ENCODE assay signal across 17 cellular contexts in the genomic region with DNA sequence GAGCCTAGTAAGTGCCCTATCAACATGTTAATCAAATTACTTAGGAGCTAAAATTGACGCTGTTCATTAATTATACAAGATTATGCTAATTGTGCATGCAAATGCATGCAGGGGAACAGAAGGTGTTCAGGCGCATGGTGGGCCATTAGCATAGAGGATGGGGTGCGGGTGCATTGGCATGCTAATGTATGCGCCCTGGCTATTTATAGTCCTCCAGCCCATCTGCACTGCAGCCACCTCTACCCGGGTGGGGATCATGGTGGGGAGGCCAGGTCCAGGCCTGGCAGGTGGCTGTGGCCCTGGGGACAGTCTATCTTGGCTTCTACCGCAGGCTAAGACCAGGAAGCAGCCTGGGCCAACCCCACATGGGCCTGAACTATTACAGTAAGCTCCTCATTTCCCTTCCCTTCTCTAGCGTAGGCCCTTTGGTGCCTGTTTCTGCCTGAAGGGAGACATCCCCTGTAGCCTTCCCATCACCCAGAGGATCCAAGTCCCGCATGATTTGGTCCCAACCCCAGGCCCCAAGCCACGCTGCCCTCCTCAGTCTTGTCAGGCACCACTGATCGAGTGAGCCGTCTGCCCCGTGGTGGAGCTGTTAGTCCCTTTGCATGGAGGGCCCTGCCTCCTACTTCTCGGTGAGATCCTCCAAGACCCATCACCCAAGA.
"Had no signal": no experiment of that assay in that cellular context is flagged by ENCODE, and none has a peak within 500 bp of the region (broad histone marks: within the 10 kb centered on the region; RNA-seq: fewer than 3 reads in every experiment).

No MANE protein-coding gene starts in this region.

- H3K4me2 ChIP-seq: neural progenitor cell had no signal

- H3K27ac Mint-ChIP-seq: activated CD4-positive, alpha-beta T cell treated with anti-CD3 and anti-CD28 coated beads for 36 hours; activated naive CD4-positive, alpha-beta T cell treated with anti-CD3 and anti-CD28 coated beads, Interleukin-2, amount 10 ng/mL, durations not matched to agents 7 days and 5 days; activated T-cell treated with anti-CD3 and anti-CD28 coated beads, Interleukin-2, amount 50 U/mL, for 24 hours; activated T-helper 2 cell treated with anti-CD3 and anti-CD28 coated beads, Interferon-gamma antibody, Interleukin-2, Interleukin-4, amounts not matched to agents 10 μg/mL and 5 μg/mL and 100 μg/mL, durations not matched to agents 14 hours and 24 hours and 36 hours; mesothelial cell of epicardium; neural progenitor cell; progenitor cell of endocrine pancreas; stimulated activated naive B cell treated with anti-CD40 and anti-IgM and Interleukin-4, amounts not matched to agents 10 μg/mL and 1 μg/mL and 100 μg/mL, for 72 hours; T-helper 2 cell treated with Interferon-gamma antibody and Interleukin-4, amounts not matched to agents 5 μg/mL and 100 μg/mL, for 36 hours had no signal

- H3K4me1 Mint-ChIP-seq: neural progenitor cell had no signal

- H3K9me3 ChIP-seq: tibial artery, vagina had no signal

- DNase-seq: activated CD4-positive, alpha-beta T cell treated with anti-CD3 and anti-CD28 coated beads for 36 hours; activated CD4-positive, alpha-beta T cell treated with anti-CD3 and anti-CD28 coated beads, Interleukin-2, amount 50 U/mL, for 48 hours; activated naive CD4-positive, alpha-beta T cell treated with anti-CD3 and anti-CD28 coated beads, Interleukin-2, amount 10 ng/mL, durations not matched to agents 7 days and 5 days; activated T-cell treated with anti-CD3 and anti-CD28 coated beads, Interleukin-2, amount 50 U/mL, for 24 hours; dermis blood vessel endothelial cell; foreskin keratinocyte; hippocampal formation; kidney; stimulated activated naive B cell treated with anti-CD40 and anti-IgM and Interleukin-4, amounts not matched to agents 10 μg/mL and 1 μg/mL and 100 μg/mL, for 72 hours; tibial artery had no signal

- H3K9ac ChIP-seq: neural progenitor cell had no signal

- H3K27me3 Mint-ChIP-seq: activated CD4-positive, alpha-beta T cell treated with anti-CD3 and anti-CD28 coated beads for 36 hours; activated T-cell treated with anti-CD3 and anti-CD28 coated beads, Interleukin-2, amount 50 U/mL, for 24 hours had no signal

- H2AFZ ChIP-seq: neural progenitor cell had no signal

- ATAC-seq: activated CD4-positive, alpha-beta T cell treated with anti-CD3 and anti-CD28 coated beads for 36 hours; foreskin keratinocyte; left lobe of liver; stimulated activated naive B cell treated with anti-CD40 and anti-IgM and Interleukin-4, amounts not matched to agents 10 μg/mL and 1 μg/mL and 100 μg/mL, for 72 hours had no signal

- H3K27ac ChIP-seq: foreskin keratinocyte, neural progenitor cell, tibial artery, vagina had no signal

- H3K4me3 ChIP-seq: neural progenitor cell, tibial artery, vagina had no signal

- H3K27me3 ChIP-seq: tibial artery, vagina had no signal

- H3K4me1 ChIP-seq: foreskin keratinocyte, neural progenitor cell, vagina had no signal

- H3K36me3 ChIP-seq: neural progenitor cell, tibial artery, vagina had no signal

- H3K9me3 Mint-ChIP-seq: activated naive CD4-positive, alpha-beta T cell treated with anti-CD3 and anti-CD28 coated beads, Interleukin-2, amount 10 ng/mL, durations not matched to agents 7 days and 5 days; activated T-cell treated with anti-CD3 and anti-CD28 coated beads, Interleukin-2, amount 50 U/mL, for 24 hours; activated T-helper 2 cell treated with anti-CD3 and anti-CD28 coated beads, Interferon-gamma antibody, Interleukin-2, Interleukin-4, amounts not matched to agents 10 μg/mL and 5 μg/mL and 100 μg/mL, durations not matched to agents 14 hours and 24 hours and 36 hours; neural progenitor cell; T-helper 2 cell treated with Interferon-gamma antibody and Interleukin-4, amounts not matched to agents 5 μg/mL and 100 μg/mL, for 36 hours had no signal

- H3K4me3 Mint-ChIP-seq: activated CD4-positive, alpha-beta T cell treated with anti-CD3 and anti-CD28 coated beads for 36 hours; activated naive CD4-positive, alpha-beta T cell treated with anti-CD3 and anti-CD28 coated beads, Interleukin-2, amount 10 ng/mL, durations not matched to agents 7 days and 5 days; activated T-cell treated with anti-CD3 and anti-CD28 coated beads, Interleukin-2, amount 50 U/mL, for 24 hours; mesothelial cell of epicardium; neural progenitor cell; stimulated activated naive B cell treated with anti-CD40 and anti-IgM and Interleukin-4, amounts not matched to agents 10 μg/mL and 1 μg/mL and 100 μg/mL, for 72 hours; T-helper 2 cell treated with Interferon-gamma antibody and Interleukin-4, amounts not matched to agents 5 μg/mL and 100 μg/mL, for 36 hours had no signal

- H3K36me3 Mint-ChIP-seq: activated naive CD4-positive, alpha-beta T cell treated with anti-CD3 and anti-CD28 coated beads, Interleukin-2, amount 10 ng/mL, durations not matched to agents 7 days and 5 days; neural progenitor cell; stimulated activated naive B cell treated with anti-CD40 and anti-IgM and Interleukin-4, amounts not matched to agents 10 μg/mL and 1 μg/mL and 100 μg/mL, for 72 hours had no signal
